ENCODE assay signal across 8 cellular contexts in genomic region chr19:11197291-11198174, GRCh38. TPM values are rescaled to one million over a fixed set of nuclear protein-coding genes. Genes with fewer than 3 reads are reported as not detected.
DNase-seq lines count a peak whose midpoint lies in the region; ATAC-seq and TF ChIP-seq lines count a peak whose summit lies in the region.

TSS of gene KANK2 (minus strand) at chr19:11197545. CDS start at chr19:11194511, 3,034 bp downstream.

- DNase-seq in NCI-H2107 treated with DMSO at 0.1 percent for 48 hours (lab: John Stamatoyannopoulos, UW; ENCODE audit: unreplicated experiment) (peak; percentile 33), mammary epithelial cell (peak; percentile 76), iPS-NIHi11 (ENCODE audit: low spot score) (peak; percentile 100)

- peak within 1 kb of the TSS; percentile 88 for H3K4me3 ChIP-seq in WI38 (ENCODE audit: low read depth, low read length)
- peak within 1 kb of the TSS; percentile 70 to 83 (median 81) for H3K4me3 ChIP-seq in mammary epithelial cell (replicated peaks in 1 of 3; ENCODE audit: insufficient read depth in 1 of 3, low read depth in 2 of 3, low read length in 3 of 3)
- peak within 1 kb of the TSS; percentile 38 to 64 (median 55) for H3K4me3 ChIP-seq in skin epidermis

- no peaks in the 10 kb centered on the region for H3K4me1 ChIP-seq in mammary epithelial cell (ENCODE audit: insufficient read depth, low read length)

- H3K27ac ChIP-seq in mammary epithelial cell (ENCODE audit: insufficient read depth, low read depth, low read length): no peak within 1 kb of the TSS
- peak within 1 kb of the TSS in 20 of 21 experiments; percentile 49 to 85 (median 76) for H3K27ac ChIP-seq in skin epidermis

- H3K4me2 ChIP-seq in mammary epithelial cell (ENCODE audit: insufficient read depth, low read depth, low read length): peak within 1 kb of the TSS; percentile 97

- intact Hi-C loops in mammary epithelial cell (cut with micrococcal nuclease): loop anchor here (2.0 kb wide), 1 partner anchor 55 kb away; no protein-coding TSS in a partner anchor

- H2AFZ ChIP-seq in mammary epithelial cell (ENCODE audit: low read depth, low read length): peak within 1 kb of the TSS; percentile 96

- BruUV-seq in mammary epithelial cell (replicated peaks; lab: Mats Ljungman, UMichigan): no TSS peak

- H3K9me3 ChIP-seq in mammary epithelial cell (replicated peaks; ENCODE audit: insufficient read depth, low read length): no peaks in the 10 kb centered on the region

- no peaks in the 10 kb centered on the region for H3K27me3 ChIP-seq in mammary epithelial cell (ENCODE audit: insufficient read depth, low read length)

- TF ChIP-seq CTCF in WI38 (IDR thresholded peaks at IDR 0.05; ENCODE audit: low read depth, low read length) (no peak), mammary epithelial cell (conservative IDR thresholded peaks at IDR 0.05 in 1 of 2, IDR thresholded peaks at IDR 0.05 in 1 of 2; ENCODE audit: extremely low read depth in 1 of 2, insufficient read depth in 1 of 2, low read depth in 1 of 2, low read length in 2 of 2) (no peak)

- WGBS in mammary epithelial cell (ENCODE audit: low coverage, missing lambda C conversion rate): 0% methylated on average over 1 of the region's 78 CpGs

- dilution Hi-C loops in mammary epithelial cell (cut with HindIII; ENCODE audit: low sequenced_read_pairs): no loop called here

- no peaks in the 10 kb centered on the region for H3K79me2 ChIP-seq in mammary epithelial cell (ENCODE audit: insufficient read depth, low read length)

- H3K36me3 ChIP-seq in mammary epithelial cell (ENCODE audit: insufficient read depth, low read length): no peaks in the 10 kb centered on the region

- no peak within 1 kb of the TSS for H3K9ac ChIP-seq in mammary epithelial cell (ENCODE audit: insufficient read depth, low read length)

- in situ Hi-C loops in mammary epithelial cell (cut with MboI; ENCODE audit: low sequenced_read_pairs in 2 of 2): no loop called here

- ATAC-seq in GM18502 (IDR thresholded peaks at IDR 0.05; ENCODE audit: poor library complexity, unreplicated experiment) (peak; percentile 72), HG02885 (IDR thresholded peaks at IDR 0.05; ENCODE audit: poor library complexity, unreplicated experiment) (peak; percentile 85), HG03469 (IDR thresholded peaks at IDR 0.05; ENCODE audit: unreplicated experiment) (no peak)

- no peaks in the 10 kb centered on the region for H4K20me1 ChIP-seq in mammary epithelial cell (ENCODE audit: insufficient read depth, low read length)

- CTCF ChIA-PET in mammary epithelial cell (lab: Charles Lee; ENCODE audit: low non-redundant PET): no interaction called here

RNA-seq across cellular contexts. Expression of gene KANK2, which starts in this region (rescaled TPM):
- total RNA-seq in mammary epithelial cell: 10 to 100 TPM; 18.2 to 19.4 TPM
- 14.7 TPM for polyA plus RNA-seq in mammary epithelial cell
- 34.0 TPM for polyA minus RNA-seq in mammary epithelial cell

Comparison
In these comparisons a context has a peak if more than half of its experiments do, and no peak if none do; other contexts are left out.
1. DNase-seq: peak in every context shown above with its lines; median percentile 100 in iPS-NIHi11; 76 in mammary epithelial cell; 33 in NCI-H2107 treated with DMSO at 0.1 percent for 48 hours.